Comparison of ENCODE assay signal across 1 cellular context in the genomic region with DNA sequence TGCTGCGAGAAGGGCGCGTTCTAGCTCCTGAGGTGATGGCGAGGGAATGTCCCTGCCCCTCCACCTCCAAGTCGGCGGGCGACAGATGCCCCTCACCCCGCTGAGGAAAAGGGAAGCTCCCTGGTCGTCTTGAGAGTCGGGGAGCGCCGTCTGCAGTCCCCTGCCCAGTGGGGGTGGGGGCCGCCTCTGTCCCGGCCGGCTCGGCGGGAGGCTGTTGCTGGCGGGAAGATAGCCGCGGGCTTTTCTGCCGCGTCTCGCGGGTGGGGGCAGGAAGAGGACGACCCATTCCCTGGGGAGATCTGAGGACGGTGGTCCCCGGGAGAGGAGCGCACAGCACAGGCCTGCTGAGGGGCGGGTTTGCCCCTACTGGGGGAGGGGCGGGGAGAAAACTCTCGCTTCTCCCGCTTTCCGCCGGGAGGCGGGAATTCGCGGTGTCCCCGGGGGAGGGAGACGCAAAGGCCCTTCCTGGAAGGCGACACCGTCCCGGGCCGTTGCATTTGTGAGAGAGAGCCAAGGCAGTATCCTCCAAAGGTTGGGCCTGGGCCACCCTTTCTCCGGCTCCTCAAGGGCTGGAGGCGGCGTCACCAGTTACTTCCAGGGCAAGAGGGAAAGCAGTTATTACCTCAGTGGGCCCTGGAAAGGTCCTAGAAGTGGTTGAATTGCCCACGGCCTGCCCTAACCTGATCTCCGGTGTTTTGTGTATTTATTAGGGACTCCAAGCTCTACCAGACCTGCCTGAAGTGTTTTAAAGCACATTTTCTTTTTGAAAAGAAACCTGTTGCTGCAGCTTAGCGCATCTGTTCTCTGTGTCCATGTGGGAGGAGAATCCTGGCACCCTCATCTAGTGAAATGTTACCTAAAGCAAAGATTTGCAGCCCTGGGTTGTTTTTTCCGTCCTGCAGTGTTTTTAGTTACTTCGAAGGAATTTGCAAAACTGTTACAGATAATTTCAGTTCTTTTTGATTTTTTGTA.
A peak's percentile ranks its signal among the peaks of the same experiment; 100 is the strongest.
TF ChIP-seq lines count a peak whose summit lies in the region.

No MANE protein-coding gene starts in this region.

TF ChIP-seq in K562, 482 proteins besides CTCF, POLR2A, EP300 and RAD21 (continued from another document and continues in another):
- TF ChIP-seq CBX5 (IDR thresholded peaks at IDR 0.05; ENCODE audit: borderline replicate concordance, low read depth) (no peak), RCOR1 (IDR thresholded peaks at IDR 0.05; ENCODE audit: borderline replicate concordance in 1 of 2, low read depth in 2 of 2, low read length in 2 of 2) (peak in 1 of 2 experiments; percentile 7; a peak in 2 of 4 replicates), MTA2 (IDR thresholded peaks at IDR 0.05; ENCODE audit: low read depth) (no peak), ETV5 (CRISPR knock-in tag; IDR thresholded peaks at IDR 0.05; ENCODE audit: low read depth) (no peak; the same call in 1 of the 2 replicates), HDAC3 (IDR thresholded peaks at IDR 0.05; ENCODE audit: borderline replicate concordance, partially characterized antibody) (no peak), ZNF354B (CRISPR knock-in tag; IDR thresholded peaks at IDR 0.05) (no peak), MED1 (CRISPR knock-in tag; IDR thresholded peaks at IDR 0.05; ENCODE audit: borderline replicate concordance) (no peak), ZSCAN29 (IDR thresholded peaks at IDR 0.05) (no peak), TRIM24 (IDR thresholded peaks at IDR 0.05) (peak; percentile 52 to 65; a peak in 2 of 4 replicates), ZNF133 (CRISPR knock-in tag; IDR thresholded peaks at IDR 0.05) (0 out of 2 replicates have a peak, but pooled peaks have one; percentile 25), POLR2G (IDR thresholded peaks at IDR 0.05; ENCODE audit: low read depth, low read length) (peak; percentile 68), SETDB1 (IDR thresholded peaks at IDR 0.05; ENCODE audit: low read length) (no peak), SMC3 (conservative IDR thresholded peaks at IDR 0.05; ENCODE audit: insufficient read depth, low read depth, low read length) (no peak), NBN (IDR thresholded peaks at IDR 0.05; ENCODE audit: low read depth) (peak; percentile 26; the same call in 1 of the 2 replicates), NR2C2 (CRISPR knock-in tag; IDR thresholded peaks at IDR 0.05) (no peak), NR2C2 (tag; IDR thresholded peaks at IDR 0.05) (no peak; the same call in 1 of the 2 replicates), ETV1 (tag; conservative IDR thresholded peaks at IDR 0.05; ENCODE audit: low read depth) (0 out of 2 replicates have a peak, but pooled peaks have one; percentile 10), RFX5 (IDR thresholded peaks at IDR 0.05; ENCODE audit: low read depth, low read length) (peak; percentile 64; the same call in 1 of the 2 replicates), FOXJ2 (tag; IDR thresholded peaks at IDR 0.05) (no peak), ZNF76 (CRISPR knock-in tag; IDR thresholded peaks at IDR 0.05; ENCODE audit: borderline replicate concordance) (0 out of 2 replicates have a peak, but pooled peaks have one; percentile 33), SMAD4 (CRISPR knock-in tag; conservative IDR thresholded peaks at IDR 0.05) (peak; percentile 40; the same call in 1 of the 2 replicates), CAMTA2 (CRISPR knock-in tag; conservative IDR thresholded peaks at IDR 0.05) (no peak), ZNF3 (CRISPR knock-in tag; IDR thresholded peaks at IDR 0.05) (no peak), ZNF57 (CRISPR knock-in tag; IDR thresholded peaks at IDR 0.05) (0 out of 2 replicates have a peak, but pooled peaks have one; percentile 35), ZNF696 (CRISPR knock-in tag; conservative IDR thresholded peaks at IDR 0.05) (no peak), ZKSCAN3 (CRISPR knock-in tag; IDR thresholded peaks at IDR 0.05) (no peak), FOS (IDR thresholded peaks at IDR 0.05; ENCODE audit: extremely low read depth, insufficient read length) (no peak), PTBP1 (IDR thresholded peaks at IDR 0.05; ENCODE audit: low read depth, low read length) (no peak), RAD51 (IDR thresholded peaks at IDR 0.05; ENCODE audit: borderline replicate concordance, low read depth) (no peak), EHMT2 (IDR thresholded peaks at IDR 0.05) (no peak), ATF1 (CRISPR knock-in tag; IDR thresholded peaks at IDR 0.05) (no peak), ATF1 (tag; IDR thresholded peaks at IDR 0.05) (peak; percentile 10; the same call in 1 of the 2 replicates), KAT7 (CRISPR knock-in tag; IDR thresholded peaks at IDR 0.05; ENCODE audit: borderline replicate concordance) (no peak; the same call in 1 of the 2 replicates), ZFP36 (IDR thresholded peaks at IDR 0.05; ENCODE audit: low read depth, low read length, partially characterized antibody) (no peak), SPI1 (IDR thresholded peaks at IDR 0.05; ENCODE audit: borderline replicate concordance, low read depth, low read length) (no peak), HMG20B (CRISPR knock-in tag; IDR thresholded peaks at IDR 0.05) (no peak), CBFA2T2 (conservative IDR thresholded peaks at IDR 0.05) (0 out of 2 replicates have a peak, but pooled peaks have one; percentile 17), GATA2 (CRISPR knock-in tag; IDR thresholded peaks at IDR 0.05) (peak; percentile 66), KHSRP (IDR thresholded peaks at IDR 0.05) (no peak), NFRKB (IDR thresholded peaks at IDR 0.05; ENCODE audit: low read depth) (peak; percentile 93), TAF15 (IDR thresholded peaks at IDR 0.05; ENCODE audit: low read depth, low read length) (no peak), ZNF146 (CRISPR knock-in tag; IDR thresholded peaks at IDR 0.05; ENCODE audit: unreplicated experiment) (no peak), CBFB (CRISPR knock-in tag; IDR thresholded peaks at IDR 0.05) (peak; percentile 91; the same call in 1 of the 2 replicates), CXXC5 (CRISPR knock-in tag; IDR thresholded peaks at IDR 0.05) (peak; percentile 72), CREB1 (IDR thresholded peaks at IDR 0.05) (peak; percentile 50; the same call in 1 of the 2 replicates), CREB1 (CRISPR knock-in tag; IDR thresholded peaks at IDR 0.05) (no peak), NR1H2 (CRISPR knock-in tag; IDR thresholded peaks at IDR 0.05) (peak; percentile 96; the same call in 1 of the 2 replicates), ZNF77 (CRISPR knock-in tag; IDR thresholded peaks at IDR 0.05) (no peak)
- TF ChIP-seq, protein P1, sequence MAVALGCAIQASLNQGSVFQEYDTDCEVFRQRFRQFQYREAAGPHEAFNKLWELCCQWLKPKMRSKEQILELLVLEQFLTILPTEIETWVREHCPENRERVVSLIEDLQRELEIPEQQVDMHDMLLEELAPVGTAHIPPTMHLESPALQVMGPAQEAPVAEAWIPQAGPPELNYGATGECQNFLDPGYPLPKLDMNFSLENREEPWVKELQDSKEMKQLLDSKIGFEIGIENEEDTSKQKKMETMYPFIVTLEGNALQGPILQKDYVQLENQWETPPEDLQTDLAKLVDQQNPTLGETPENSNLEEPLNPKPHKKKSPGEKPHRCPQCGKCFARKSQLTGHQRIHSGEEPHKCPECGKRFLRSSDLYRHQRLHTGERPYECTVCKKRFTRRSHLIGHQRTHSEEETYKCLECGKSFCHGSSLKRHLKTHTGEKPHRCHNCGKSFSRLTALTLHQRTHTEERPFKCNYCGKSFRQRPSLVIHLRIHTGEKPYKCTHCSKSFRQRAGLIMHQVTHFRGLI (CRISPR knock-in tag; IDR thresholded peaks at IDR 0.05) = no peak
- TF ChIP-seq, protein P2, sequence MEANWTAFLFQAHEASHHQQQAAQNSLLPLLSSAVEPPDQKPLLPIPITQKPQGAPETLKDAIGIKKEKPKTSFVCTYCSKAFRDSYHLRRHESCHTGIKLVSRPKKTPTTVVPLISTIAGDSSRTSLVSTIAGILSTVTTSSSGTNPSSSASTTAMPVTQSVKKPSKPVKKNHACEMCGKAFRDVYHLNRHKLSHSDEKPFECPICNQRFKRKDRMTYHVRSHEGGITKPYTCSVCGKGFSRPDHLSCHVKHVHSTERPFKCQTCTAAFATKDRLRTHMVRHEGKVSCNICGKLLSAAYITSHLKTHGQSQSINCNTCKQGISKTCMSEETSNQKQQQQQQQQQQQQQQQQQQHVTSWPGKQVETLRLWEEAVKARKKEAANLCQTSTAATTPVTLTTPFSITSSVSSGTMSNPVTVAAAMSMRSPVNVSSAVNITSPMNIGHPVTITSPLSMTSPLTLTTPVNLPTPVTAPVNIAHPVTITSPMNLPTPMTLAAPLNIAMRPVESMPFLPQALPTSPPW (CRISPR knock-in tag; IDR thresholded peaks at IDR 0.05) = peak; percentile 73
- TF ChIP-seq, protein P3, sequence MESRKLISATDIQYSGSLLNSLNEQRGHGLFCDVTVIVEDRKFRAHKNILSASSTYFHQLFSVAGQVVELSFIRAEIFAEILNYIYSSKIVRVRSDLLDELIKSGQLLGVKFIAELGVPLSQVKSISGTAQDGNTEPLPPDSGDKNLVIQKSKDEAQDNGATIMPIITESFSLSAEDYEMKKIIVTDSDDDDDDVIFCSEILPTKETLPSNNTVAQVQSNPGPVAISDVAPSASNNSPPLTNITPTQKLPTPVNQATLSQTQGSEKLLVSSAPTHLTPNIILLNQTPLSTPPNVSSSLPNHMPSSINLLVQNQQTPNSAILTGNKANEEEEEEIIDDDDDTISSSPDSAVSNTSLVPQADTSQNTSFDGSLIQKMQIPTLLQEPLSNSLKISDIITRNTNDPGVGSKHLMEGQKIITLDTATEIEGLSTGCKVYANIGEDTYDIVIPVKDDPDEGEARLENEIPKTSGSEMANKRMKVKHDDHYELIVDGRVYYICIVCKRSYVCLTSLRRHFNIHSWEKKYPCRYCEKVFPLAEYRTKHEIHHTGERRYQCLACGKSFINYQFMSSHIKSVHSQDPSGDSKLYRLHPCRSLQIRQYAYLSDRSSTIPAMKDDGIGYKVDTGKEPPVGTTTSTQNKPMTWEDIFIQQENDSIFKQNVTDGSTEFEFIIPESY (CRISPR knock-in tag; IDR thresholded peaks at IDR 0.05) = peak; percentile 28; the same call in 1 of the 2 replicates
- TF ChIP-seq, protein P4, sequence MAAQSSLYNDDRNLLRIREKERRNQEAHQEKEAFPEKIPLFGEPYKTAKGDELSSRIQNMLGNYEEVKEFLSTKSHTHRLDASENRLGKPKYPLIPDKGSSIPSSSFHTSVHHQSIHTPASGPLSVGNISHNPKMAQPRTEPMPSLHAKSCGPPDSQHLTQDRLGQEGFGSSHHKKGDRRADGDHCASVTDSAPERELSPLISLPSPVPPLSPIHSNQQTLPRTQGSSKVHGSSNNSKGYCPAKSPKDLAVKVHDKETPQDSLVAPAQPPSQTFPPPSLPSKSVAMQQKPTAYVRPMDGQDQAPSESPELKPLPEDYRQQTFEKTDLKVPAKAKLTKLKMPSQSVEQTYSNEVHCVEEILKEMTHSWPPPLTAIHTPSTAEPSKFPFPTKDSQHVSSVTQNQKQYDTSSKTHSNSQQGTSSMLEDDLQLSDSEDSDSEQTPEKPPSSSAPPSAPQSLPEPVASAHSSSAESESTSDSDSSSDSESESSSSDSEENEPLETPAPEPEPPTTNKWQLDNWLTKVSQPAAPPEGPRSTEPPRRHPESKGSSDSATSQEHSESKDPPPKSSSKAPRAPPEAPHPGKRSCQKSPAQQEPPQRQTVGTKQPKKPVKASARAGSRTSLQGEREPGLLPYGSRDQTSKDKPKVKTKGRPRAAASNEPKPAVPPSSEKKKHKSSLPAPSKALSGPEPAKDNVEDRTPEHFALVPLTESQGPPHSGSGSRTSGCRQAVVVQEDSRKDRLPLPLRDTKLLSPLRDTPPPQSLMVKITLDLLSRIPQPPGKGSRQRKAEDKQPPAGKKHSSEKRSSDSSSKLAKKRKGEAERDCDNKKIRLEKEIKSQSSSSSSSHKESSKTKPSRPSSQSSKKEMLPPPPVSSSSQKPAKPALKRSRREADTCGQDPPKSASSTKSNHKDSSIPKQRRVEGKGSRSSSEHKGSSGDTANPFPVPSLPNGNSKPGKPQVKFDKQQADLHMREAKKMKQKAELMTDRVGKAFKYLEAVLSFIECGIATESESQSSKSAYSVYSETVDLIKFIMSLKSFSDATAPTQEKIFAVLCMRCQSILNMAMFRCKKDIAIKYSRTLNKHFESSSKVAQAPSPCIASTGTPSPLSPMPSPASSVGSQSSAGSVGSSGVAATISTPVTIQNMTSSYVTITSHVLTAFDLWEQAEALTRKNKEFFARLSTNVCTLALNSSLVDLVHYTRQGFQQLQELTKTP (IDR thresholded peaks at IDR 0.05; ENCODE audit: low read depth in 1 of 2, partially characterized antibody in 2 of 2) = peak in 1 of 2 experiments; percentile 83
- TF ChIP-seq, protein P5, sequence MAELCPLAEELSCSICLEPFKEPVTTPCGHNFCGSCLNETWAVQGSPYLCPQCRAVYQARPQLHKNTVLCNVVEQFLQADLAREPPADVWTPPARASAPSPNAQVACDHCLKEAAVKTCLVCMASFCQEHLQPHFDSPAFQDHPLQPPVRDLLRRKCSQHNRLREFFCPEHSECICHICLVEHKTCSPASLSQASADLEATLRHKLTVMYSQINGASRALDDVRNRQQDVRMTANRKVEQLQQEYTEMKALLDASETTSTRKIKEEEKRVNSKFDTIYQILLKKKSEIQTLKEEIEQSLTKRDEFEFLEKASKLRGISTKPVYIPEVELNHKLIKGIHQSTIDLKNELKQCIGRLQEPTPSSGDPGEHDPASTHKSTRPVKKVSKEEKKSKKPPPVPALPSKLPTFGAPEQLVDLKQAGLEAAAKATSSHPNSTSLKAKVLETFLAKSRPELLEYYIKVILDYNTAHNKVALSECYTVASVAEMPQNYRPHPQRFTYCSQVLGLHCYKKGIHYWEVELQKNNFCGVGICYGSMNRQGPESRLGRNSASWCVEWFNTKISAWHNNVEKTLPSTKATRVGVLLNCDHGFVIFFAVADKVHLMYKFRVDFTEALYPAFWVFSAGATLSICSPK (IDR thresholded peaks at IDR 0.05; ENCODE audit: borderline replicate concordance) = no peak
- TF ChIP-seq, protein P6, sequence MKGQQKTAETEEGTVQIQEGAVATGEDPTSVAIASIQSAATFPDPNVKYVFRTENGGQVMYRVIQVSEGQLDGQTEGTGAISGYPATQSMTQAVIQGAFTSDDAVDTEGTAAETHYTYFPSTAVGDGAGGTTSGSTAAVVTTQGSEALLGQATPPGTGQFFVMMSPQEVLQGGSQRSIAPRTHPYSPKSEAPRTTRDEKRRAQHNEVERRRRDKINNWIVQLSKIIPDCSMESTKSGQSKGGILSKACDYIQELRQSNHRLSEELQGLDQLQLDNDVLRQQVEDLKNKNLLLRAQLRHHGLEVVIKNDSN (CRISPR knock-in tag; IDR thresholded peaks at IDR 0.05) = no peak
- TF ChIP-seq, protein P7, sequence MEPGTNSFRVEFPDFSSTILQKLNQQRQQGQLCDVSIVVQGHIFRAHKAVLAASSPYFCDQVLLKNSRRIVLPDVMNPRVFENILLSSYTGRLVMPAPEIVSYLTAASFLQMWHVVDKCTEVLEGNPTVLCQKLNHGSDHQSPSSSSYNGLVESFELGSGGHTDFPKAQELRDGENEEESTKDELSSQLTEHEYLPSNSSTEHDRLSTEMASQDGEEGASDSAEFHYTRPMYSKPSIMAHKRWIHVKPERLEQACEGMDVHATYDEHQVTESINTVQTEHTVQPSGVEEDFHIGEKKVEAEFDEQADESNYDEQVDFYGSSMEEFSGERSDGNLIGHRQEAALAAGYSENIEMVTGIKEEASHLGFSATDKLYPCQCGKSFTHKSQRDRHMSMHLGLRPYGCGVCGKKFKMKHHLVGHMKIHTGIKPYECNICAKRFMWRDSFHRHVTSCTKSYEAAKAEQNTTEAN (CRISPR knock-in tag; IDR thresholded peaks at IDR 0.05) = peak; percentile 90; the same call in 1 of the 2 replicates
